8 cellular contexts compared by ENCODE assay signal in genomic region chr17:17692353-17693252, GRCh38. TPM values are rescaled to one million over a fixed set of nuclear protein-coding genes. Genes with fewer than 3 reads are reported as not detected.
DNase-seq lines count a peak whose midpoint lies in the region; ATAC-seq, FAIRE-seq and TF ChIP-seq lines count a peak whose summit lies in the region.

No MANE protein-coding gene starts in this region.

- H3K79me1 ChIP-seq in H1 (ENCODE audit: low read depth, low read length) = no peaks in the 10 kb centered on the region

- H2BK5ac ChIP-seq in H1 (ENCODE audit: low read depth, low read length) = peak overlapping the region; percentile 63

- no peak overlapping the region for H3K4ac ChIP-seq in H1 (replicated peaks; ENCODE audit: insufficient read length, low read depth, low read length)

- BruUV-seq in OCI-LY7 (replicated peaks; lab: Mats Ljungman, UMichigan) = no TSS peak

- WGBS in H1 (ENCODE audit: extremely low coverage in 1 of 2, insufficient coverage in 1 of 2, insufficient read length in 1 of 2, insufficient replicate concordance in 2 of 2, low coverage in 1 of 2, low lambda C conversion rate in 2 of 2, missing lambda C conversion rate in 1 of 2), 2 experiments = 81% methylated on average over 9 of the region's 9 CpGs; no CpG with 5 or more reads in 1 of the 2 experiments

- POLR2A ChIA-PET in OCI-LY7 (lab: Charles Lee) (interaction anchor here (0.6 to 4.3 kb wide), 4 partner anchors 9 to 280 kb away, joined by 3 to 20 read pairs (median 3); partner anchors contain the start of gene DRC3), H1 (lab: Charles Lee; ENCODE audit: partially characterized antibody) (interaction anchor here (0.9 to 2.7 kb wide), 5 partner anchors 9 to 88 kb away, joined by 4 to 21 read pairs (median 5); no protein-coding TSS in a partner anchor)

- H3K4me2 ChIP-seq in OCI-LY7 (ENCODE audit: low read length) = peak overlapping the region; percentile 75
- peak overlapping the region in 1 of 2 experiments; percentile 82; a peak in 2 of 4 replicates for H3K4me2 ChIP-seq in H1 (ENCODE audit: insufficient read depth in 1 of 2, low read depth in 2 of 2, low read length in 2 of 2)
- H3K4me2 ChIP-seq in parathyroid adenoma (ENCODE audit: low read length) = peak overlapping the region; percentile 68

- no peak overlapping the region for H4K8ac ChIP-seq in H1 (ENCODE audit: extremely low read depth, insufficient read depth, low read length)

- no peak overlapping the region for H3K14ac ChIP-seq in H1 (ENCODE audit: insufficient read length)

- H3K56ac ChIP-seq in H1 (replicated peaks; ENCODE audit: insufficient read length, low read depth, low read length) = no peak overlapping the region

- H2AK5ac ChIP-seq in H1 (ENCODE audit: low read depth, low read length) = peak overlapping the region; percentile 41; the same call in 1 of the 2 replicates

- H3K9ac ChIP-seq in H1 (replicated peaks in 1 of 4; ENCODE audit: extremely low read depth in 1 of 4, low read depth in 3 of 4, low read length in 3 of 4) = peak overlapping the region in 2 of 4 experiments; percentile 13 to 53; a peak in 1 of 7 replicates
- H3K9ac ChIP-seq in parathyroid adenoma = no peak overlapping the region

- peak overlapping the region; percentile 4; the same call in 1 of the 2 replicates for H3K4me3 ChIP-seq in GM08714 (ENCODE audit: low read length)
- peak overlapping the region; percentile 48 for H3K4me3 ChIP-seq in OCI-LY7 (ENCODE audit: low read depth, low read length, poor library complexity, severe bottlenecking)
- H3K4me3 ChIP-seq in H1 (ENCODE audit: extremely low read depth in 1 of 4, insufficient read depth in 2 of 4, low read depth in 3 of 4, low read length in 4 of 4) = no peak overlapping the region
- H3K4me3 ChIP-seq in parathyroid adenoma (ENCODE audit: low read depth, low read length) = peak overlapping the region; percentile 34

- 0 out of 2 replicates have a peak, but pooled peaks cover 4% of the 10 kb centered on the region for H4K20me1 ChIP-seq in OCI-LY7 (ENCODE audit: insufficient read depth, low read length)
- peaks cover 0 to 4% of the 10 kb centered on the region in 2 experiments for H4K20me1 ChIP-seq in H1 (replicated peaks in 1 of 2; ENCODE audit: control insufficient read depth in 1 of 2, insufficient read depth in 2 of 2, low read length in 2 of 2)

- peak overlapping the region; percentile 12 for H2BK120ac ChIP-seq in H1 (replicated peaks; ENCODE audit: low read depth, low read length)

- no peaks in the 10 kb centered on the region for H3K9me3 ChIP-seq in OCI-LY7 (ENCODE audit: low read length)
- no peaks in the 10 kb centered on the region for H3K9me3 ChIP-seq in H1 (ENCODE audit: insufficient read depth in 2 of 2, low read depth in 1 of 2, low read length in 1 of 2)
- no peaks in the 10 kb centered on the region for H3K9me3 ChIP-seq in parathyroid adenoma (ENCODE audit: control insufficient read depth, low read length)

- H3K79me2 ChIP-seq in OCI-LY7 (ENCODE audit: insufficient read depth, low read depth, low read length) (peaks cover 68% of the 10 kb centered on the region), H1 (ENCODE audit: control insufficient read depth in 1 of 2, insufficient read depth in 2 of 2, low read length in 2 of 2) (no peaks in the 10 kb centered on the region), parathyroid adenoma (peaks cover 59% of the 10 kb centered on the region)

- H3K23me2 ChIP-seq in H1 (ENCODE audit: low read depth, low read length) = peaks cover 5% of the 10 kb centered on the region; the same call in 1 of the 2 replicates

- no peak; the same call in 1 of the 2 replicates for TF ChIP-seq CTCF in OCI-LY7 (conservative IDR thresholded peaks at IDR 0.05; ENCODE audit: low read length)
- TF ChIP-seq CTCF in H1 (IDR thresholded peaks at IDR 0.05; ENCODE audit: control extremely low read depth in 1 of 3, insufficient read depth in 1 of 3, low read depth in 1 of 3, low read length in 3 of 3) = no peak
- peak; percentile 53 for TF ChIP-seq CTCF in parathyroid adenoma (IDR thresholded peaks at IDR 0.05)

- DNase-seq in OCI-LY7 (ENCODE audit: low spot score) = no peak
- DNase-seq in H1 (ENCODE audit: low read depth in 1 of 2, low spot score in 2 of 2) = no peak
- no peak for DNase-seq in stimulated activated CD4-positive, alpha-beta T cell treated with anti-CD3 and anti-CD28 coated beads, Interleukin-15, amount 100 ng/mL, for 24 hours
- no peak for DNase-seq in medulla oblongata (ENCODE audit: extremely low spot score)

- peak overlapping the region; percentile 95 for H2BK20ac ChIP-seq in H1 (ENCODE audit: low read length)

- ATAC-seq in HG02588 (IDR thresholded peaks at IDR 0.05; ENCODE audit: unreplicated experiment) (no peak), HG02870 (IDR thresholded peaks at IDR 0.05; ENCODE audit: unreplicated experiment) (no peak)

- FAIRE-seq in H1 (lab: Jason Lieb, UNC) = no peak

- peak overlapping the region; percentile 51 for H2BK12ac ChIP-seq in H1 (ENCODE audit: low read depth, low read length)

- no peaks in the 10 kb centered on the region for H3K36me3 ChIP-seq in OCI-LY7 (ENCODE audit: insufficient read depth, low read length)
- H3K36me3 ChIP-seq in H1 (ENCODE audit: control insufficient read depth in 2 of 4, insufficient read depth in 4 of 4, low read length in 3 of 4) = no peaks in the 10 kb centered on the region
- no peaks in the 10 kb centered on the region for H3K36me3 ChIP-seq in parathyroid adenoma (ENCODE audit: control insufficient read depth, insufficient read depth, low read length)

- H3K18ac ChIP-seq in H1 (ENCODE audit: extremely low read depth, low read length) = peak overlapping the region; percentile 86

- H3K27me3 ChIP-seq in H1 (replicated peaks in 1 of 4; ENCODE audit: control insufficient read depth in 3 of 4, extremely low read depth in 1 of 4, insufficient read depth in 3 of 4, low read length in 3 of 4) (peaks cover 14 to 68% (median 51%) of the 10 kb centered on the region in 4 experiments), parathyroid adenoma (ENCODE audit: control insufficient read depth, insufficient read depth, low read length) (no peaks in the 10 kb centered on the region)

- CTCF ChIA-PET in OCI-LY7 (lab: Charles Lee; ENCODE audit: unreplicated experiment) (interaction anchor here (1.4 kb wide), 1 partner anchor 9 kb away, joined by 4 read pairs; no protein-coding TSS in a partner anchor), H1 (lab: Charles Lee; ENCODE audit: partially characterized antibody) (interaction anchor here (0.6 to 4.9 kb wide), 16 partner anchors 9 to 141 kb away, joined by 3 to 23 read pairs (median 3); partner anchors contain the start of gene RAI1)

- intact Hi-C loops in OCI-LY7 (cut with micrococcal nuclease; ENCODE audit: unreplicated experiment) = no loop called here

- no peak for TF ChIP-seq RAD21 in H1 (IDR thresholded peaks at IDR 0.05 in 1 of 2, conservative IDR thresholded peaks at IDR 0.05 in 1 of 2; ENCODE audit: low read depth in 2 of 2, low read length in 2 of 2)

- H3K9me2 ChIP-seq in OCI-LY7 (ENCODE audit: insufficient read depth, low read length) = no peaks in the 10 kb centered on the region

- H3K23ac ChIP-seq in H1 (ENCODE audit: insufficient read length) = no peak overlapping the region

- peaks cover 70% of the 10 kb centered on the region for H3K4me1 ChIP-seq in OCI-LY7 (ENCODE audit: insufficient read depth, low read length, poor library complexity, severe bottlenecking)
- H3K4me1 ChIP-seq in H1 (replicated peaks in 1 of 4; ENCODE audit: control insufficient read depth in 3 of 4, insufficient read depth in 4 of 4, low read length in 3 of 4) = peaks cover 0 to 22% (median 20%) of the 10 kb centered on the region in 4 experiments; a peak in 6 of 7 replicates
- H3K4me1 ChIP-seq in parathyroid adenoma = peaks cover 77% of the 10 kb centered on the region

- peak overlapping the region; percentile 95 for H2BK15ac ChIP-seq in H1 (ENCODE audit: low read length)

- peak overlapping the region; percentile 95 for H4K91ac ChIP-seq in H1 (replicated peaks; ENCODE audit: insufficient read length, low read length)

- H2AFZ ChIP-seq in OCI-LY7 (ENCODE audit: low read length) (no peak overlapping the region), H1 (ENCODE audit: low read length) (no peak overlapping the region), parathyroid adenoma (no peak overlapping the region)

- no peak for TF ChIP-seq POLR2A in H1 (IDR thresholded peaks at IDR 0.05; ENCODE audit: control extremely low read depth in 1 of 2, low read depth in 2 of 2, low read length in 2 of 2)

- no peak for TF ChIP-seq EP300 in H1 (IDR thresholded peaks at IDR 0.05; ENCODE audit: borderline replicate concordance in 1 of 2, low read depth in 2 of 2, low read length in 2 of 2)

- no peak overlapping the region for H4K5ac ChIP-seq in H1 (ENCODE audit: insufficient read length, low read depth, low read length)

- peak overlapping the region; percentile 74 for H3K27ac ChIP-seq in OCI-LY7 (ENCODE audit: low read depth, low read length, poor library complexity, severe bottlenecking)
- no peak overlapping the region for H3K27ac ChIP-seq in H1 (ENCODE audit: low read depth, low read length)
- peak overlapping the region; percentile 100 for H3K27ac ChIP-seq in parathyroid adenoma

TF ChIP-seq in H1, 55 proteins besides CTCF, POLR2A, EP300 and RAD21:
- peak; percentile 90 for TF ChIP-seq KDM1A (IDR thresholded peaks at IDR 0.05; ENCODE audit: borderline replicate concordance, low read length)
- TF ChIP-seq GABPA (IDR thresholded peaks at IDR 0.05; ENCODE audit: borderline replicate concordance, insufficient read depth, low read length) = no peak

RNA-seq across cellular contexts. Expression of gene RAI1, which starts 11.3 kb away (rescaled TPM):
- 17.1 and 20.1 TPM in 2 replicates for total RNA-seq in OCI-LY7 (2014; rRNA removed; shearing (Covaris generic))
- 49.4 and 54.3 TPM in 2 replicates for total RNA-seq in OCI-LY7 (2022)
- total RNA-seq in H1 (2021; fragmentation: NEBNext Ultra II Directional; extraction: Animal tissue kit (Norgen Biotek cat#: 25700)) = 0.80 and 1.2 TPM in 2 replicates
- polyA plus RNA-seq in H1 (2011; rRNA removed) = 0.39 and 0.57 TPM in 2 replicates
- 0.45 TPM for polyA plus RNA-seq in H1 (2011; cell fraction: cytosol; rRNA removed)
- polyA plus RNA-seq in H1 (2011; cell fraction: nucleus; rRNA removed) = 1.5 TPM
- 0.89 to 1.6 TPM (median 1.1 TPM) in 4 replicates for polyA plus RNA-seq in H1 (2012, experiment 1 of 2)
- 0.58 TPM for polyA plus RNA-seq in H1 (2012, experiment 2 of 2)
- polyA plus RNA-seq in H1 (2013, experiment 1 of 2) = 0.71 TPM
- 0.57 TPM for polyA plus RNA-seq in H1 (2013, experiment 2 of 2)
- 0.13 and 0.22 TPM in 2 replicates for polyA minus RNA-seq in H1 (2011; rRNA and poly(A)+ RNA removed)
- 0.73 TPM for polyA minus RNA-seq in H1 (2011; cell fraction: cytosol; rRNA and poly(A)+ RNA removed)
- 1.4 TPM for polyA minus RNA-seq in H1 (2011; cell fraction: nucleus; rRNA and poly(A)+ RNA removed)

Comparison
In these comparisons a context has a peak if more than half of its experiments do, and no peak if none do; other contexts are left out.
1. H3K4me3 ChIP-seq: peak in GM08714 (single experiment), OCI-LY7 (single experiment) and parathyroid adenoma (single experiment); none in H1 (0 of 4).